ENCODE assay signal across 9 cellular contexts in genomic region chr6:39725632-39725997, GRCh38. TPM values are rescaled to one million over a fixed set of nuclear protein-coding genes. Genes with fewer than 3 reads are reported as not detected.
DNase-seq lines count a peak whose midpoint lies in the region; ATAC-seq and TF ChIP-seq lines count a peak whose summit lies in the region.
"Had no signal": no experiment of that assay in that cellular context is flagged by ENCODE, and none has a peak within 500 bp of the region (broad histone marks: within the 10 kb centered on the region; RNA-seq: fewer than 3 reads in every experiment).

No MANE protein-coding gene starts in this region.

- in situ Hi-C loops in brain microvascular endothelial cell (cut with HindIII; ENCODE audit: low pct_ligation_motif_present, low sequenced_read_pairs) = no loop called here

- H3K4me3 Mint-ChIP-seq in activated T-cell treated with anti-CD3 and anti-CD28 coated beads, Interleukin-2, amount 50 U/mL, for 72 hours = peak overlapping the region; percentile 92 to 93

- peaks cover 9% of the 10 kb centered on the region for H3K4me1 ChIP-seq in mononuclear cell (ENCODE audit: insufficient read depth, low read length)
- peaks cover 0 to 6% (median 0%) of the 10 kb centered on the region in 4 donors for H3K4me1 ChIP-seq in tibial nerve

- no peak overlapping the region for H3K27ac ChIP-seq in brain microvascular endothelial cell
- peak overlapping the region in 3 of 4 donors; percentile 9 to 83 (median 37) for H3K27ac ChIP-seq in tibial nerve
- H3K27ac ChIP-seq: epithelial cell of prostate had no signal

- H3K36me3 Mint-ChIP-seq in activated T-cell treated with anti-CD3 and anti-CD28 coated beads, Interleukin-2, amount 50 U/mL, for 72 hours (ENCODE audit: insufficient read depth in 2 of 2) = no peaks in the 10 kb centered on the region

- no peak for DNase-seq in activated T-cell treated with anti-CD3 and anti-CD28 coated beads, Interleukin-2, amount 50 U/mL, for 72 hours
- DNase-seq in activated T-cell treated with anti-CD3 and anti-CD28 coated beads for 4 hours (no peak), brain microvascular endothelial cell (no peak), tibial nerve (ENCODE audit: low spot score in 2 of 2) (no peak), NCI-H2196 (lab: John Stamatoyannopoulos, UW; ENCODE audit: unreplicated experiment) (no peak)

- no peak for TF ChIP-seq CTCF in brain microvascular endothelial cell (IDR thresholded peaks at IDR 0.05; ENCODE audit: low read depth, low read length, missing control alignments)
- peak in 1 of 5 experiments; percentile 5 for TF ChIP-seq CTCF in tibial nerve (IDR thresholded peaks at IDR 0.05)

- no peaks in the 10 kb centered on the region for H3K27me3 Mint-ChIP-seq in activated T-cell treated with anti-CD3 and anti-CD28 coated beads, Interleukin-2, amount 50 U/mL, for 72 hours (ENCODE audit: low read depth)

- TF ChIP-seq POLR2A in tibial nerve (IDR thresholded peaks at IDR 0.05) = no peak

- ATAC-seq in activated T-cell treated with anti-CD3 and anti-CD28 coated beads, Interleukin-2, amount 50 U/mL, for 72 hours (replicated peaks in 1 of 2) = no peak
- ATAC-seq in GM21390 (IDR thresholded peaks at IDR 0.05; ENCODE audit: unreplicated experiment) (no peak), HG02571 (IDR thresholded peaks at IDR 0.05; ENCODE audit: unreplicated experiment) (no peak)

- peaks cover 4% of the 10 kb centered on the region for H3K4me1 Mint-ChIP-seq in activated T-cell treated with anti-CD3 and anti-CD28 coated beads, Interleukin-2, amount 50 U/mL, for 72 hours (ENCODE audit: low read depth)

- H3K4me3 ChIP-seq in brain microvascular endothelial cell (ENCODE audit: low read depth, low read length) = peak overlapping the region; percentile 79
- peak overlapping the region; percentile 55 for H3K4me3 ChIP-seq in mononuclear cell (ENCODE audit: low read length)
- H3K4me3 ChIP-seq in tibial nerve = peak overlapping the region; percentile 60 to 93 (median 74)

- H3K9me3 ChIP-seq in mononuclear cell (ENCODE audit: low read depth, low read length) (no peaks in the 10 kb centered on the region), tibial nerve (no peaks in the 10 kb centered on the region)

- no peaks in the 10 kb centered on the region for H3K27me3 ChIP-seq in brain microvascular endothelial cell (replicated peaks)
- H3K27me3 ChIP-seq in mononuclear cell (ENCODE audit: insufficient read depth, low read length) = no peaks in the 10 kb centered on the region
- H3K27me3 ChIP-seq in tibial nerve = no peaks in the 10 kb centered on the region

- no peak for TF ChIP-seq EP300 in tibial nerve (IDR thresholded peaks at IDR 0.05)

- H3K36me3 ChIP-seq in brain microvascular endothelial cell (replicated peaks) (no peaks in the 10 kb centered on the region), tibial nerve (no peaks in the 10 kb centered on the region)

- no peaks in the 10 kb centered on the region for H3K9me3 Mint-ChIP-seq in activated T-cell treated with anti-CD3 and anti-CD28 coated beads, Interleukin-2, amount 50 U/mL, for 72 hours

- H3K27ac Mint-ChIP-seq in activated T-cell treated with anti-CD3 and anti-CD28 coated beads, Interleukin-2, amount 50 U/mL, for 72 hours = no peak overlapping the region

- WGBS in tibial nerve, 2 donors = 59 to 62% methylated on average over 14 of the region's 14 CpGs

RNA-seq across cellular contexts. Expression of gene KIF6, which starts 0.4 kb away (rescaled TPM):
- under 1 TPM in 1 of 2 donors, not detected in 1; 0.46 TPM for total RNA-seq in activated T-cell treated with anti-CD3 and anti-CD28 coated beads, Interleukin-2, amount 50 U/mL, for 72 hours
- total RNA-seq in mononuclear cell = not detected
- total RNA-seq in tibial nerve = under 1 TPM in 2 of 4 donors, not detected in 2; 0.22 to 0.59 TPM
